Comparison of ENCODE assay signal across 8 cellular contexts in the genomic region with DNA sequence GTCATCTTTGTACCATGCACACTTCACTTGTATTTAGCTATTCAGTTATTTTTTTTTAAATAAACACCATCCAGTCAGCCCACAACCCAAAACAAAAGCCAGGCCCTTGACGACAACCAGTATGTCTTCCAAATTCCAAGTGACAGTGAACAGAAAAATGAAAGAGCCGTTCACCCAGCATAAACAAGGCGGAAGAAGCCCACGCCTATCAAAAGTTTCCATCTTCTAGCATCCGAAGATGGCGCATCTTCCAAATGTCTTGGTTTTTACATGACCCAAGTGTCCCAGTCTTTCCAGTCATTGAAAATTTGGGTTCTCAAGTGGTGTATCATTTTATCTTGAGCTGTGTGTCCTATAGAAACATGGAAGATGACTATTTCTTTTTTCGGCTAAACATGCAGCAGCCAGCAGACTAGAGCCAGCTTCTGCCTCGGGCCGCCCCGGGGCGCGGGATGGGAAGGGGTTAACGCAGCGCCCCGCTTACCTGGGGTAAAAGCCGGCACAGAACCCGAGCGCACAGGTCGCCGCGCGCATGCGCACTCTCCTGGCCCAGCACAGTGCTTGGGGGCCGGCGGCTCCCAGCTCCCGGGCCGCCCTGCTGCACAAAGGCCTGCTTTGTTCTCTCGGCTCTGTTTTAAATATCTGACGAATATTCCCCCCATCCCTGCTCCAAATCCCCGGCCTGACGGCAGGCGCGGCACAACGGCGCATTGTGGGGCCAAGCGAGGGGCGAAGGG.
DNase-seq lines count a peak whose midpoint lies in the region; ATAC-seq and TF ChIP-seq lines count a peak whose summit lies in the region.

No MANE protein-coding gene starts in this region.

- peak; percentile 48 for ATAC-seq in activated naive CD8-positive, alpha-beta T cell treated with anti-CD3 and anti-CD28 coated beads, Interleukin-2, amount 50 U/mL, for 24 hours
- ATAC-seq in HG02884 (IDR thresholded peaks at IDR 0.05; ENCODE audit: unreplicated experiment), result no peak

- POLR2A ChIA-PET in MCF 10A (lab: Yijun Ruan, JAX), result interaction anchor here (0.6 kb wide), 2 partner anchors 14 to 72 kb away, joined by 3 read pairs; no protein-coding TSS in a partner anchor

- H3K27me3 Mint-ChIP-seq in MCF 10A (ENCODE audit: insufficient read depth, unreplicated experiment), result no peaks in the 10 kb centered on the region
- H3K27me3 Mint-ChIP-seq in activated naive CD8-positive, alpha-beta T cell treated with anti-CD3 and anti-CD28 coated beads, Interleukin-2, amount 50 U/mL, for 24 hours, result peaks cover 5% of the 10 kb centered on the region

- H3K9me3 Mint-ChIP-seq in MCF 10A (ENCODE audit: unreplicated experiment), result peaks cover 7% of the 10 kb centered on the region
- H3K9me3 Mint-ChIP-seq in activated naive CD8-positive, alpha-beta T cell treated with anti-CD3 and anti-CD28 coated beads, Interleukin-2, amount 50 U/mL, for 24 hours, result no peaks in the 10 kb centered on the region

- no peak for TF ChIP-seq CTCF in MCF 10A (IDR thresholded peaks at IDR 0.05; ENCODE audit: unreplicated experiment)

- no peak overlapping the region for H3K4me3 Mint-ChIP-seq in MCF 10A (ENCODE audit: unreplicated experiment)
- peak overlapping the region; percentile 56 for H3K4me3 Mint-ChIP-seq in activated naive CD8-positive, alpha-beta T cell treated with anti-CD3 and anti-CD28 coated beads, Interleukin-2, amount 50 U/mL, for 24 hours

- BruUV-seq in MCF 10A (replicated peaks; lab: Mats Ljungman, UMichigan), result no TSS peak

- intact Hi-C loops in MCF 10A (cut with micrococcal nuclease), result no loop called here

- in situ Hi-C loops in T47D (cut with HindIII; ENCODE audit: low pct_unique_long_range_greater_than_20kb, low sequenced_read_pairs), result no loop called here

- no peak overlapping the region for H3K27ac Mint-ChIP-seq in MCF 10A (ENCODE audit: low read depth, unreplicated experiment)
- H3K27ac Mint-ChIP-seq in activated naive CD8-positive, alpha-beta T cell treated with anti-CD3 and anti-CD28 coated beads, Interleukin-2, amount 50 U/mL, for 24 hours, result no peak overlapping the region

- CTCF ChIA-PET in MCF 10A (lab: Yijun Ruan, JAX), result no interaction called here

- peak; percentile 88 to 91 for DNase-seq in T47D (ENCODE audit: low read depth in 1 of 2, low spot score in 1 of 2)
- DNase-seq in MCF 10A (ENCODE audit: unreplicated experiment), result no peak
- peak; percentile 62 for DNase-seq in activated naive CD8-positive, alpha-beta T cell treated with anti-CD3 and anti-CD28 coated beads, Interleukin-2, amount 50 U/mL, for 24 hours
- DNase-seq in iPS-NIHi11 (ENCODE audit: low spot score), result peak; percentile 96
- DNase-seq in stimulated activated CD4-positive, alpha-beta T cell treated with anti-CD3 and anti-CD28 coated beads, Interleukin-15, amount 100 ng/mL, for 24 hours, result peak; percentile 75
- no peak for DNase-seq in DMS114 treated with DMSO at 0.1 percent for 48 hours (lab: John Stamatoyannopoulos, UW; ENCODE audit: unreplicated experiment)
- no peak for DNase-seq in 8988T

- peaks cover 9% of the 10 kb centered on the region for H3K36me3 Mint-ChIP-seq in MCF 10A (ENCODE audit: insufficient read depth, unreplicated experiment)
- H3K36me3 Mint-ChIP-seq in activated naive CD8-positive, alpha-beta T cell treated with anti-CD3 and anti-CD28 coated beads, Interleukin-2, amount 50 U/mL, for 24 hours (ENCODE audit: low read depth), result no peaks in the 10 kb centered on the region

- H3K4me1 Mint-ChIP-seq in MCF 10A (ENCODE audit: insufficient read depth, unreplicated experiment), result no peaks in the 10 kb centered on the region
- peaks cover 16% of the 10 kb centered on the region for H3K4me1 Mint-ChIP-seq in activated naive CD8-positive, alpha-beta T cell treated with anti-CD3 and anti-CD28 coated beads, Interleukin-2, amount 50 U/mL, for 24 hours

Comparison
In these comparisons a context has a peak if more than half of its experiments do, and no peak if none do; other contexts are left out.
1. DNase-seq: peak in T47D (2 of 2), activated naive CD8-positive, alpha-beta T cell treated with anti-CD3 and anti-CD28 coated beads, Interleukin-2, amount 50 U/mL, for 24 hours (single experiment), iPS-NIHi11 (single experiment) and stimulated activated CD4-positive, alpha-beta T cell treated with anti-CD3 and anti-CD28 coated beads, Interleukin-15, amount 100 ng/mL, for 24 hours (single experiment); none in MCF 10A (single experiment), DMS114 treated with DMSO at 0.1 percent for 48 hours (single experiment) and 8988T (single experiment).